ENCODE assay signal across 9 cellular contexts in the genomic region with DNA sequence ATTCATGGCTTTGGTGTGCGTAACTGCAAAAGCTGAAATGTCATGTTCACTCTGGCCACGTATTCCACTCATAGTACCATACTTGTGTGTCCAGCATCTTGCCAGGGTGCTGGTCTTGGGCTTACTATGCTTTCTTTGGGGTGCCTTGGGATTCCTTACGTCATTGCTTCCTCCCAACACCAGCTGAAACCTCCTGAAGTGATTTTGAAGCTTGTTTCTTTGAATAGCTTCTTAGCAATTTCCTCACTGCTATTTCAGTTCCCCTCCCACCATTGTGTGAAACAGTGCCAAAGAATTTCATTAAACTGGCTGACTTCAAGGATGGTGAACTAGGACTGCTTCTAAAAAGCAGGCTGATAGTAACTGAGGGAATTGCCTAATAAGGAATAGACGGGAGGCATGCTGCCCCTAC. TPM values are rescaled to one million over a fixed set of nuclear protein-coding genes. Genes with fewer than 3 reads are reported as not detected.
DNase-seq lines count a peak whose midpoint lies in the region; ATAC-seq and TF ChIP-seq lines count a peak whose summit lies in the region.
"Had no signal": no experiment of that assay in that cellular context is flagged by ENCODE, and none has a peak within 500 bp of the region (broad histone marks: within the 10 kb centered on the region; RNA-seq: fewer than 3 reads in every experiment).

No MANE protein-coding gene starts in this region.

- peaks cover 67% of the 10 kb centered on the region for H3K4me1 Mint-ChIP-seq in memory B cell

- TF ChIP-seq CTCF in colonic mucosa (IDR thresholded peaks at IDR 0.05) (no peak), thoracic aorta (IDR thresholded peaks at IDR 0.05) (no peak)

- ATAC-seq in memory B cell (ENCODE audit: low read depth) (peak; percentile 34), thoracic aorta (ENCODE audit: insufficient number of reproducible peaks, low FRiP score, low read depth) (peak; percentile 90), GM21367 (IDR thresholded peaks at IDR 0.05; ENCODE audit: unreplicated experiment) (no peak), HG02759 (IDR thresholded peaks at IDR 0.05; ENCODE audit: unreplicated experiment) (no peak), GM19455 (IDR thresholded peaks at IDR 0.05; ENCODE audit: unreplicated experiment) (no peak)

- H3K27ac ChIP-seq in colonic mucosa: peak overlapping the region; percentile 29
- peak overlapping the region; percentile 43 to 57 for H3K27ac ChIP-seq in thoracic aorta

- H3K4me3 Mint-ChIP-seq in memory B cell: peak overlapping the region; percentile 27

- H3K9me3 ChIP-seq in colonic mucosa (no peaks in the 10 kb centered on the region), thoracic aorta (no peaks in the 10 kb centered on the region)

- peaks cover 10% of the 10 kb centered on the region for H3K36me3 Mint-ChIP-seq in memory B cell

- intact Hi-C loops in colonic mucosa (cut with DNase I): no loop called here

- peak; percentile 56 for DNase-seq in SIG-M5 treated with dmso at 0.1 percent for 504 hours (lab: John Stamatoyannopoulos, UW; ENCODE audit: unreplicated experiment)
- no peak for DNase-seq in SIG-M5 (lab: John Stamatoyannopoulos, UW)
- no peak for DNase-seq in colonic mucosa
- DNase-seq in memory B cell (ENCODE audit: low spot score in 2 of 2): no peak
- DNase-seq in thoracic aorta (ENCODE audit: low spot score): no peak
- DNase-seq: activated T-cell treated with anti-CD3 and anti-CD28 coated beads, Interleukin-2, amount 50 U/mL, for 1 hour had no signal

- no peaks in the 10 kb centered on the region for H3K4me1 ChIP-seq in colonic mucosa
- H3K4me1 ChIP-seq in thoracic aorta (ENCODE audit: control insufficient read depth in 1 of 2, low read depth in 2 of 2): peaks cover 26 to 66% of the 10 kb centered on the region in 2 donors

- no peaks in the 10 kb centered on the region for H3K27me3 Mint-ChIP-seq in memory B cell

- H3K27ac Mint-ChIP-seq in memory B cell: peak overlapping the region; percentile 95

- H3K36me3 ChIP-seq in colonic mucosa: no peaks in the 10 kb centered on the region
- H3K36me3 ChIP-seq in thoracic aorta: no peaks in the 10 kb centered on the region

- H3K4me3 ChIP-seq in colonic mucosa: no peak overlapping the region
- peak overlapping the region; percentile 16 for H3K4me3 ChIP-seq in thoracic aorta

- H3K27me3 ChIP-seq in colonic mucosa (no peaks in the 10 kb centered on the region), thoracic aorta (replicated peaks; ENCODE audit: insufficient read depth) (no peaks in the 10 kb centered on the region)

- no peak overlapping the region for H3K9ac ChIP-seq in colonic mucosa (ENCODE audit: low read depth in 2 of 2, low read length in 2 of 2)

- no peaks in the 10 kb centered on the region for H3K9me3 Mint-ChIP-seq in memory B cell

RNA-seq across cellular contexts. Expression of gene ENTPD1, which starts 36.9 kb away (rescaled TPM):
- total RNA-seq in colonic mucosa: 10 to 100 TPM in 1 of 2 donors, 1 to 10 TPM in 1; 4.5 to 10.8 TPM
- 10 to 100 TPM; 32.1 to 63.6 TPM for total RNA-seq in thoracic aorta

Comparison
In these comparisons a context has a peak if more than half of its experiments do, and no peak if none do; other contexts are left out.
1. ATAC-seq: peak in memory B cell (single experiment) and thoracic aorta (single experiment); none in GM21367 (single experiment), HG02759 (single experiment) and GM19455 (single experiment).